In genomic region chr12:2679068-2679815, GRCh38 we compare ENCODE assay signal across 28 cellular contexts.
DNase-seq lines count a peak whose midpoint lies in the region; ATAC-seq, FAIRE-seq and TF ChIP-seq lines count a peak whose summit lies in the region.
"Had no signal": no experiment of that assay in that cellular context is flagged by ENCODE, and none has a peak within 500 bp of the region (broad histone marks: within the 10 kb centered on the region; RNA-seq: fewer than 3 reads in every experiment).

No MANE protein-coding gene starts in this region.

- H3K27me3 ChIP-seq in BLaER1: peaks cover 12% of the 10 kb centered on the region
- H3K27me3 ChIP-seq: SJSA1 had no signal

- H3K27ac Mint-ChIP-seq in activated T-helper 2 cell treated with anti-CD3 and anti-CD28 coated beads, Interferon-gamma antibody, Interleukin-2, Interleukin-4, amounts not matched to agents 10 μg/mL and 5 μg/mL and 100 μg/mL, durations not matched to agents 14 hours and 24 hours and 36 hours: no peak overlapping the region
- H3K27ac Mint-ChIP-seq: GM23338, IgD-negative memory B cell had no signal

- H3K9ac ChIP-seq in BLaER1 (no peak overlapping the region), kidney (ENCODE audit: low read length in 2 of 2) (no peak overlapping the region)
- H3K9ac ChIP-seq: KMS-11 had no signal

- no peaks in the 10 kb centered on the region for H3K27me3 Mint-ChIP-seq in activated T-helper 2 cell treated with anti-CD3 and anti-CD28 coated beads, Interferon-gamma antibody, Interleukin-2, Interleukin-4, amounts not matched to agents 10 μg/mL and 5 μg/mL and 100 μg/mL, durations not matched to agents 14 hours and 24 hours and 36 hours (ENCODE audit: low read depth)
- H3K27me3 Mint-ChIP-seq: IgD-negative memory B cell had no signal

- no peak overlapping the region for H3K4me3 ChIP-seq in BLaER1
- H3K4me3 ChIP-seq in kidney (ENCODE audit: low read length in 2 of 2): no peak overlapping the region
- H3K4me3 ChIP-seq: GM23338, SJSA1 had no signal

- peaks cover 5% of the 10 kb centered on the region for H3K4me1 Mint-ChIP-seq in activated T-helper 2 cell treated with anti-CD3 and anti-CD28 coated beads, Interferon-gamma antibody, Interleukin-2, Interleukin-4, amounts not matched to agents 10 μg/mL and 5 μg/mL and 100 μg/mL, durations not matched to agents 14 hours and 24 hours and 36 hours (ENCODE audit: low read depth)

- no peaks in the 10 kb centered on the region for H3K36me3 ChIP-seq in BLaER1
- no peaks in the 10 kb centered on the region for H3K36me3 ChIP-seq in kidney (ENCODE audit: control insufficient read depth in 1 of 2, insufficient read depth in 2 of 2, low read length in 2 of 2)

- H4K20me1 ChIP-seq in BLaER1: peaks cover 7% of the 10 kb centered on the region; the same call in 1 of the 2 replicates

- H3K4me3 Mint-ChIP-seq in activated T-helper 2 cell treated with anti-CD3 and anti-CD28 coated beads, Interferon-gamma antibody, Interleukin-2, Interleukin-4, amounts not matched to agents 10 μg/mL and 5 μg/mL and 100 μg/mL, durations not matched to agents 14 hours and 24 hours and 36 hours (ENCODE audit: low read depth): no peak overlapping the region
- H3K4me3 Mint-ChIP-seq: CD4-positive, alpha-beta memory T cell; GM23338; IgD-negative memory B cell had no signal

- peaks cover 2% of the 10 kb centered on the region for H3K36me3 Mint-ChIP-seq in activated T-helper 2 cell treated with anti-CD3 and anti-CD28 coated beads, Interferon-gamma antibody, Interleukin-2, Interleukin-4, amounts not matched to agents 10 μg/mL and 5 μg/mL and 100 μg/mL, durations not matched to agents 14 hours and 24 hours and 36 hours (ENCODE audit: low read depth)
- H3K36me3 Mint-ChIP-seq: IgD-negative memory B cell had no signal

- no peak for FAIRE-seq in kidney (lab: Jason Lieb, UNC)
- FAIRE-seq: A204.1, GM18507 had no signal

- intact Hi-C loops in activated T-helper 2 cell treated with anti-CD3 and anti-CD28 coated beads, Interferon-gamma antibody, Interleukin-2, Interleukin-4, amounts not matched to agents 10 μg/mL and 5 μg/mL and 100 μg/mL, durations not matched to agents 14 hours and 24 hours and 36 hours (cut with micrococcal nuclease): no loop called here
- intact Hi-C loops in kidney (cut with DNase I): no loop called here

- H3K4me1 ChIP-seq in BLaER1 (peaks cover 47% of the 10 kb centered on the region), kidney (ENCODE audit: control insufficient read depth in 1 of 2, insufficient read depth in 1 of 2, low read depth in 1 of 2, low read length in 2 of 2) (no peaks in the 10 kb centered on the region)
- H3K4me1 ChIP-seq: SJSA1 had no signal

- peaks cover 4% of the 10 kb centered on the region for H3K9me3 Mint-ChIP-seq in activated T-helper 2 cell treated with anti-CD3 and anti-CD28 coated beads, Interferon-gamma antibody, Interleukin-2, Interleukin-4, amounts not matched to agents 10 μg/mL and 5 μg/mL and 100 μg/mL, durations not matched to agents 14 hours and 24 hours and 36 hours
- H3K9me3 Mint-ChIP-seq: IgD-negative memory B cell had no signal

- H3K27ac ChIP-seq in BLaER1: no peak overlapping the region
- no peak overlapping the region for H3K27ac ChIP-seq in kidney (ENCODE audit: low read depth in 2 of 2, low read length in 2 of 2)
- H3K27ac ChIP-seq: HL-60, KMS-11, SJSA1 had no signal

- peak overlapping the region; percentile 70 for H3K4me2 ChIP-seq in BLaER1
- H3K4me2 ChIP-seq: GM23338, KMS-11 had no signal

- no peaks in the 10 kb centered on the region for H3K9me3 ChIP-seq in BLaER1
- H3K9me3 ChIP-seq in kidney (ENCODE audit: control insufficient read depth in 1 of 2, low read length in 2 of 2): no peaks in the 10 kb centered on the region
- H3K9me3 ChIP-seq: SJSA1 had no signal

- peak; percentile 4 for DNase-seq in activated T-helper 2 cell treated with anti-CD3 and anti-CD28 coated beads, Interferon-gamma antibody, Interleukin-2, Interleukin-4, amounts not matched to agents 10 μg/mL and 5 μg/mL and 100 μg/mL, durations not matched to agents 14 hours and 24 hours and 36 hours (ENCODE audit: low spot score)
- peak; percentile 55 for DNase-seq in kidney
- peak; percentile 11 for DNase-seq in stimulated activated CD8-positive, alpha-beta memory T cell treated with anti-CD3 and anti-CD28 coated beads, Interleukin-4, amount 100 ng/mL, for 48 hours
- DNase-seq in UCSD-AML1 (lab: John Stamatoyannopoulos, UW; ENCODE audit: unreplicated experiment): no peak
- DNase-seq: C1 segment of cervical spinal cord; CD4-positive, alpha-beta memory T cell; COR-L47; DMS53; HCEC 1CT; NCI-H1048; NCI-H1417; NCI-H1694; NCI-H2029 treated with DMSO at 0.1 percent for 48 hours; NCI-H226; NCI-H510A; NCI-H69; Right ventricle myocardium superior; RPMI8226 had no signal

- no peak for TF ChIP-seq CTCF in kidney (IDR thresholded peaks at IDR 0.05; ENCODE audit: borderline replicate concordance, extremely low read depth, insufficient read depth)

- ATAC-seq in HG03432 (IDR thresholded peaks at IDR 0.05; ENCODE audit: unreplicated experiment) (no peak), GM18519 (IDR thresholded peaks at IDR 0.05; ENCODE audit: low FRiP score, unreplicated experiment) (no peak)
- ATAC-seq: GM23338 had no signal
